In genomic region chr7:2185715-2186114, GRCh38 we compare ENCODE assay signal across 17 cellular contexts.
"Had no signal": no experiment of that assay in that cellular context is flagged by ENCODE, and none has a peak within 500 bp of the region (broad histone marks: within the 10 kb centered on the region; RNA-seq: fewer than 3 reads in every experiment).

No MANE protein-coding gene starts in this region.

- H3K4me1 ChIP-seq: left lung, neural progenitor cell, tibial artery, upper lobe of right lung had no signal

- H3K4me3 Mint-ChIP-seq: natural killer cell treated with Interleukin-12 subunit alpha and Interleukin-12 subunit beta and Interleukin-15 and Interleukin-18, amount 100 ng/mL, for 72 hours; neural progenitor cell had no signal

- H3K27me3 Mint-ChIP-seq: natural killer cell treated with Interleukin-12 subunit alpha and Interleukin-12 subunit beta and Interleukin-15 and Interleukin-18, amount 100 ng/mL, for 72 hours had no signal

- H3K27me3 ChIP-seq: left lung, neural progenitor cell, ovary, tibial artery, upper lobe of right lung had no signal

- H3K36me3 ChIP-seq: neural progenitor cell, ovary had no signal

- H3K27ac ChIP-seq: left lung, neural progenitor cell, ovary, tibial artery, upper lobe of right lung had no signal

- ATAC-seq: esophagus mucosa; left lung; natural killer cell treated with Interleukin-12 subunit alpha and Interleukin-12 subunit beta and Interleukin-15 and Interleukin-18, amount 100 ng/mL, for 72 hours; right cardiac atrium; stimulated activated naive CD8-positive, alpha-beta T cell treated with anti-CD3 and anti-CD28 coated beads, Interleukin-15, Interleukin-2, amounts not matched to agents 100 U/mL and 50 U/mL, for 24 hours; upper lobe of right lung had no signal

- DNase-seq: effector memory CD4-positive, alpha-beta T cell; islet precursor cell; left lung; mesenchymal stem cell; midbrain; nucleus accumbens; ovary; right cardiac atrium; small intestine; stimulated activated CD4-positive, alpha-beta T cell treated with anti-CD3 and anti-CD28 coated beads, Interleukin-12 subunit alpha, Interleukin-12 subunit beta, amount 100 ng/mL, for 4 hours; stimulated activated naive CD8-positive, alpha-beta T cell treated with anti-CD3 and anti-CD28 coated beads, Interleukin-15, Interleukin-2, amounts not matched to agents 100 U/mL and 50 U/mL, for 24 hours; upper lobe of right lung had no signal

- H3K9me3 Mint-ChIP-seq: natural killer cell treated with Interleukin-12 subunit alpha and Interleukin-12 subunit beta and Interleukin-15 and Interleukin-18, amount 100 ng/mL, for 72 hours had no signal

- H3K27ac Mint-ChIP-seq: natural killer cell treated with Interleukin-12 subunit alpha and Interleukin-12 subunit beta and Interleukin-15 and Interleukin-18, amount 100 ng/mL, for 72 hours; neural progenitor cell had no signal

- H3K9me3 ChIP-seq: ovary, upper lobe of right lung had no signal

- H3K4me3 ChIP-seq: left lung, lung, neural progenitor cell, ovary, tibial artery, upper lobe of right lung had no signal
